20 cellular contexts compared by ENCODE assay signal in genomic region chr1:7873801-7874795, GRCh38. TPM values are rescaled to one million over a fixed set of nuclear protein-coding genes. Genes with fewer than 3 reads are reported as not detected.
DNase-seq lines count a peak whose midpoint lies in the region; ATAC-seq, FAIRE-seq and TF ChIP-seq lines count a peak whose summit lies in the region.
"Had no signal": no experiment of that assay in that cellular context is flagged by ENCODE, and none has a peak within 500 bp of the region (broad histone marks: within the 10 kb centered on the region; RNA-seq: fewer than 3 reads in every experiment).

No MANE protein-coding gene starts in this region.

- no peaks in the 10 kb centered on the region for H3F3A ChIP-seq in neural progenitor cell (ENCODE audit: low read depth)

- TF ChIP-seq POLR2A in heart left ventricle (IDR thresholded peaks at IDR 0.05) = no peak
- no peak for TF ChIP-seq POLR2A in thyroid gland (IDR thresholded peaks at IDR 0.05)

- H3K27me3 Mint-ChIP-seq in neural progenitor cell (ENCODE audit: insufficient read depth, low read depth) (peaks cover 2% of the 10 kb centered on the region), glutamatergic neuron (ENCODE audit: unreplicated experiment) (no peaks in the 10 kb centered on the region)
- peaks cover 69% of the 10 kb centered on the region for H3K27me3 Mint-ChIP-seq in stimulated activated memory B cell treated with anti-CD40 and anti-IgM and Interleukin-4, amounts not matched to agents 10 μg/mL and 1 μg/mL and 100 μg/mL, for 72 hours

- H3K27ac ChIP-seq in right atrium auricular region (no peak overlapping the region), heart left ventricle (no peak overlapping the region), neural progenitor cell (no peak overlapping the region), thyroid gland (no peak overlapping the region)
- H3K27ac ChIP-seq: 22Rv1, A549, BLaER1 had no signal

- no peaks in the 10 kb centered on the region for H3K79me2 ChIP-seq in neural progenitor cell (ENCODE audit: low read depth)

- H3K36me3 ChIP-seq in right atrium auricular region = no peaks in the 10 kb centered on the region
- H3K36me3 ChIP-seq in heart left ventricle = no peaks in the 10 kb centered on the region
- H3K36me3 ChIP-seq in neural progenitor cell = no peaks in the 10 kb centered on the region
- no peaks in the 10 kb centered on the region for H3K36me3 ChIP-seq in thyroid gland
- H3K36me3 ChIP-seq: BLaER1 had no signal

- intact Hi-C loops in heart left ventricle (cut with DNase I) = no loop called here
- intact Hi-C loops in thyroid gland (cut with DNase I) = no loop called here

- H3K9me3 Mint-ChIP-seq in neural progenitor cell (peaks cover 23% of the 10 kb centered on the region), glutamatergic neuron (ENCODE audit: unreplicated experiment) (peaks cover 2% of the 10 kb centered on the region)
- peaks cover 14% of the 10 kb centered on the region for H3K9me3 Mint-ChIP-seq in stimulated activated memory B cell treated with anti-CD40 and anti-IgM and Interleukin-4, amounts not matched to agents 10 μg/mL and 1 μg/mL and 100 μg/mL, for 72 hours

- no peaks in the 10 kb centered on the region for H3K27me3 ChIP-seq in right atrium auricular region
- no peaks in the 10 kb centered on the region for H3K27me3 ChIP-seq in heart left ventricle
- H3K27me3 ChIP-seq in neural progenitor cell = no peaks in the 10 kb centered on the region
- H3K27me3 ChIP-seq in thyroid gland = no peaks in the 10 kb centered on the region
- H3K27me3 ChIP-seq: BLaER1 had no signal

- TF ChIP-seq CTCF in right atrium auricular region (IDR thresholded peaks at IDR 0.05) (no peak), heart left ventricle (IDR thresholded peaks at IDR 0.05) (no peak), neural progenitor cell (IDR thresholded peaks at IDR 0.05) (no peak), glutamatergic neuron (IDR thresholded peaks at IDR 0.05; ENCODE audit: partially characterized antibody, unreplicated experiment) (no peak), thyroid gland (IDR thresholded peaks at IDR 0.05) (no peak)

- H3K9me3 ChIP-seq in right atrium auricular region (peaks cover 0 to 16% of the 10 kb centered on the region in 2 donors), heart left ventricle (peaks cover 0 to 28% (median 8%) of the 10 kb centered on the region in 12 donors), neural progenitor cell (ENCODE audit: low read depth) (peaks cover 6% of the 10 kb centered on the region), thyroid gland (no peaks in the 10 kb centered on the region)

- H3K9ac ChIP-seq in neural progenitor cell = no peak overlapping the region
- H3K9ac ChIP-seq: BLaER1 had no signal

- no peaks in the 10 kb centered on the region for H4K20me1 ChIP-seq in neural progenitor cell (ENCODE audit: low read depth)
- H4K20me1 ChIP-seq: BLaER1 had no signal

- no peak for FAIRE-seq in HTR-8/SVneo (lab: Jason Lieb, UNC)
- FAIRE-seq: A549, GM12892 had no signal

- H3K4me3 Mint-ChIP-seq in neural progenitor cell = no peak overlapping the region
- H3K4me3 Mint-ChIP-seq in stimulated activated memory B cell treated with anti-CD40 and anti-IgM and Interleukin-4, amounts not matched to agents 10 μg/mL and 1 μg/mL and 100 μg/mL, for 72 hours = no peak overlapping the region
- no peak overlapping the region for H3K4me3 Mint-ChIP-seq in glutamatergic neuron (ENCODE audit: unreplicated experiment)
- H3K4me3 Mint-ChIP-seq: CD14-positive monocyte; CD4-positive, alpha-beta memory T cell; H9 had no signal

- H3K4me1 ChIP-seq in right atrium auricular region (no peaks in the 10 kb centered on the region), heart left ventricle (no peaks in the 10 kb centered on the region), neural progenitor cell (no peaks in the 10 kb centered on the region), thyroid gland (no peaks in the 10 kb centered on the region)
- H3K4me1 ChIP-seq: A549, BLaER1 had no signal

- no peak overlapping the region for H3K4me2 ChIP-seq in neural progenitor cell
- H3K4me2 ChIP-seq: A549, BLaER1 had no signal

- H3K27ac Mint-ChIP-seq in neural progenitor cell = no peak overlapping the region
- H3K27ac Mint-ChIP-seq in stimulated activated memory B cell treated with anti-CD40 and anti-IgM and Interleukin-4, amounts not matched to agents 10 μg/mL and 1 μg/mL and 100 μg/mL, for 72 hours = no peak overlapping the region
- no peak overlapping the region for H3K27ac Mint-ChIP-seq in glutamatergic neuron (ENCODE audit: unreplicated experiment)
- H3K27ac Mint-ChIP-seq: CD14-positive monocyte; CD4-positive, alpha-beta memory T cell had no signal

- H3K4me3 ChIP-seq in right atrium auricular region = no peak overlapping the region
- H3K4me3 ChIP-seq in heart left ventricle = no peak overlapping the region
- H3K4me3 ChIP-seq in neural progenitor cell = no peak overlapping the region
- H3K4me3 ChIP-seq in thyroid gland (replicated peaks in 1 of 3) = no peak overlapping the region
- H3K4me3 ChIP-seq: A549, BLaER1 had no signal

- H2AFZ ChIP-seq in neural progenitor cell (replicated peaks) = peak overlapping the region; percentile 15

- WGBS in heart left ventricle, 4 donors = 74 to 85% (median 84%) methylated on average over 9 to 11 of the region's 11 CpGs
- WGBS in thyroid gland, 2 donors = 78 to 84% methylated on average over 7 to 11 of the region's 11 CpGs

- peak; percentile 13 for DNase-seq in right atrium auricular region (ENCODE audit: low spot score)
- no peak for DNase-seq in heart left ventricle
- DNase-seq in neural progenitor cell (ENCODE audit: low spot score) = no peak
- DNase-seq in glutamatergic neuron = no peak
- DNase-seq in HTR-8/SVneo (ENCODE audit: insufficient read length, low spot score) = no peak
- no peak for DNase-seq in thyroid gland
- DNase-seq: CD4-positive, alpha-beta memory T cell; DMS153; DMS79; GDM1; GOT3; H9 had no signal

- no peaks in the 10 kb centered on the region for H3K4me1 Mint-ChIP-seq in neural progenitor cell
- H3K4me1 Mint-ChIP-seq in stimulated activated memory B cell treated with anti-CD40 and anti-IgM and Interleukin-4, amounts not matched to agents 10 μg/mL and 1 μg/mL and 100 μg/mL, for 72 hours = no peaks in the 10 kb centered on the region
- H3K4me1 Mint-ChIP-seq in glutamatergic neuron (ENCODE audit: low read depth, unreplicated experiment) = no peaks in the 10 kb centered on the region
- H3K4me1 Mint-ChIP-seq: CD14-positive monocyte; CD4-positive, alpha-beta memory T cell; H9 had no signal

- H3K36me3 Mint-ChIP-seq in neural progenitor cell (no peaks in the 10 kb centered on the region), glutamatergic neuron (ENCODE audit: unreplicated experiment) (peaks cover 9% of the 10 kb centered on the region)
- peaks cover 5% of the 10 kb centered on the region for H3K36me3 Mint-ChIP-seq in stimulated activated memory B cell treated with anti-CD40 and anti-IgM and Interleukin-4, amounts not matched to agents 10 μg/mL and 1 μg/mL and 100 μg/mL, for 72 hours
- H3K36me3 Mint-ChIP-seq: CD14-positive monocyte had no signal

- ATAC-seq in heart left ventricle = no peak
- ATAC-seq in stimulated activated memory B cell treated with anti-CD40 and anti-IgM and Interleukin-4, amounts not matched to agents 10 μg/mL and 1 μg/mL and 100 μg/mL, for 72 hours = peak; percentile 31
- ATAC-seq: A549 had no signal

RNA-seq across cellular contexts. Expression of gene UTS2, which starts 21.2 kb away (rescaled TPM):
- total RNA-seq in right atrium auricular region = not detected
- under 1 TPM in 1 of 9 donors, not detected in 8; 0.54 TPM for total RNA-seq in heart left ventricle
- polyA plus RNA-seq in heart left ventricle = not detected
- not detected in 2 replicates for total RNA-seq in neural progenitor cell (ENCODE audit: low replicate concordance)
- not detected for total RNA-seq in glutamatergic neuron (ENCODE audit: unreplicated experiment)
- not detected for total RNA-seq in thyroid gland
- total RNA-seq: Daoy, H9, HT-29 had no signal
- polyA plus RNA-seq: A549 had no signal
